18 cellular contexts compared by ENCODE assay signal in genomic region chr2:3490191-3491158, GRCh38. TPM values are rescaled to one million over a fixed set of nuclear protein-coding genes. Genes with fewer than 3 reads are reported as not detected.
DNase-seq lines count a peak whose midpoint lies in the region; ATAC-seq and TF ChIP-seq lines count a peak whose summit lies in the region.
"Had no signal": no experiment of that assay in that cellular context is flagged by ENCODE, and none has a peak within 500 bp of the region (broad histone marks: within the 10 kb centered on the region; RNA-seq: fewer than 3 reads in every experiment).

No MANE protein-coding gene starts in this region.

- H3K27ac Mint-ChIP-seq in WTC11 (peak overlapping the region; percentile 86; the same call in 1 of the 2 replicates), natural killer cell (peak overlapping the region; percentile 67 to 80), endothelial cell (ENCODE audit: unreplicated experiment) (no peak overlapping the region)
- H3K27ac Mint-ChIP-seq: stimulated activated naive CD8-positive, alpha-beta T cell treated with anti-CD3 and anti-CD28 coated beads, Interleukin-15, Interleukin-2, amounts not matched to agents 100 ng/mL and 50 ng/mL, for 24 hours had no signal

- H3K4me3 ChIP-seq in heart right ventricle, result no peak overlapping the region
- H3K4me3 ChIP-seq: left lung, SJCRH30, vagina had no signal

- intact Hi-C loops in cardiac septum (cut with DNase I), result no loop called here
- intact Hi-C loops in heart right ventricle (cut with DNase I), result no loop called here
- intact Hi-C loops in natural killer cell (cut with micrococcal nuclease), result no loop called here

- H3K9me3 Mint-ChIP-seq in WTC11 (peaks cover 5% of the 10 kb centered on the region), natural killer cell (no peaks in the 10 kb centered on the region), endothelial cell (ENCODE audit: unreplicated experiment) (no peaks in the 10 kb centered on the region)
- H3K9me3 Mint-ChIP-seq: activated naive CD4-positive, alpha-beta T cell treated with anti-CD3 and anti-CD28 coated beads, Interleukin-2, amount 50 U/mL, for 72 hours; stimulated activated naive CD8-positive, alpha-beta T cell treated with anti-CD3 and anti-CD28 coated beads, Interleukin-15, Interleukin-2, amounts not matched to agents 100 ng/mL and 50 ng/mL, for 24 hours had no signal

- H3K9me3 ChIP-seq in heart right ventricle, result peaks cover 0 to 7% (median 0%) of the 10 kb centered on the region in 11 donors
- H3K9me3 ChIP-seq: left lung, SJCRH30, vagina had no signal

- H3K36me3 Mint-ChIP-seq in WTC11 (peaks cover 11% of the 10 kb centered on the region), natural killer cell (no peaks in the 10 kb centered on the region), endothelial cell (ENCODE audit: low read depth, unreplicated experiment) (peaks cover 4% of the 10 kb centered on the region)
- H3K36me3 Mint-ChIP-seq: activated naive CD4-positive, alpha-beta T cell treated with anti-CD3 and anti-CD28 coated beads, Interleukin-2, amount 50 U/mL, for 72 hours had no signal

- POLR2A ChIA-PET in WTC11 (lab: Charles Lee), result no interaction called here

- peak; percentile 71 for DNase-seq in cardiac septum (ENCODE audit: low spot score)
- DNase-seq in heart right ventricle, result no peak
- no peak for DNase-seq in WTC11 (ENCODE audit: low spot score)
- no peak for DNase-seq in natural killer cell
- DNase-seq in activated CD8-positive, alpha-beta memory T cell treated with anti-CD3 and anti-CD28 coated beads, Interleukin-2, amount 50 U/mL, for 48 hours, result no peak
- DNase-seq in endothelial cell (ENCODE audit: low spot score), result no peak
- DNase-seq in NCI-H1694 treated with DMSO at 0.1 percent for 48 hours (lab: John Stamatoyannopoulos, UW), result no peak
- DNase-seq: HCEC 1CT, left lung, NCI-H1930, NCI-H510A treated with DMSO at 0.1 percent for 48 hours, T1000 had no signal

- peaks cover 3% of the 10 kb centered on the region; the same call in 1 of the 2 replicates for H3K27me3 Mint-ChIP-seq in WTC11 (ENCODE audit: low read depth)
- H3K27me3 Mint-ChIP-seq in natural killer cell (ENCODE audit: low read depth in 2 of 2), result no peaks in the 10 kb centered on the region
- H3K27me3 Mint-ChIP-seq in endothelial cell (ENCODE audit: unreplicated experiment), result peaks cover 8% of the 10 kb centered on the region
- H3K27me3 Mint-ChIP-seq: progenitor cell of endocrine pancreas; stimulated activated naive CD8-positive, alpha-beta T cell treated with anti-CD3 and anti-CD28 coated beads, Interleukin-15, Interleukin-2, amounts not matched to agents 100 ng/mL and 50 ng/mL, for 24 hours had no signal

- H3K4me3 Mint-ChIP-seq in WTC11 (no peak overlapping the region), natural killer cell (peak overlapping the region; percentile 78), endothelial cell (ENCODE audit: unreplicated experiment) (no peak overlapping the region)
- H3K4me3 Mint-ChIP-seq: stimulated activated naive CD8-positive, alpha-beta T cell treated with anti-CD3 and anti-CD28 coated beads, Interleukin-15, Interleukin-2, amounts not matched to agents 100 ng/mL and 50 ng/mL, for 24 hours had no signal

- no peak for TF ChIP-seq CTCF in heart right ventricle (IDR thresholded peaks at IDR 0.05)
- TF ChIP-seq CTCF in WTC11 (IDR thresholded peaks at IDR 0.05), result no peak
- TF ChIP-seq CTCF in natural killer cell (IDR thresholded peaks at IDR 0.05), result no peak
- no peak for TF ChIP-seq CTCF in endothelial cell (IDR thresholded peaks at IDR 0.05; ENCODE audit: unreplicated experiment)

- H3K27me3 ChIP-seq in heart right ventricle, result no peaks in the 10 kb centered on the region
- H3K27me3 ChIP-seq: left lung, SJCRH30, vagina had no signal

- peaks cover 0 to 27% (median 9%) of the 10 kb centered on the region in 9 donors for H3K4me1 ChIP-seq in heart right ventricle
- H3K4me1 ChIP-seq: left lung, SJCRH30, vagina had no signal

- H3K4me1 Mint-ChIP-seq in WTC11 (peaks cover 15% of the 10 kb centered on the region; the same call in 1 of the 2 replicates), natural killer cell (peaks cover 15 to 21% of the 10 kb centered on the region in 2 donors), endothelial cell (ENCODE audit: unreplicated experiment) (peaks cover 4% of the 10 kb centered on the region)

- H3K27ac ChIP-seq in heart right ventricle, result no peak overlapping the region
- H3K27ac ChIP-seq: left lung, SJCRH30, vagina had no signal

- CTCF ChIA-PET in WTC11 (lab: Charles Lee), result interaction anchor here (0.9 kb wide), 1 partner anchor 91 kb away, joined by 3 read pairs; no protein-coding TSS in a partner anchor

- WGBS in heart right ventricle, 2 donors, result 78 to 81% methylated on average over 27 of the region's 27 CpGs

- H3K36me3 ChIP-seq in heart right ventricle, result peaks cover 0 to 18% (median 6%) of the 10 kb centered on the region in 9 donors
- H3K36me3 ChIP-seq: SJCRH30 had no signal

- ATAC-seq in heart right ventricle, result no peak
- ATAC-seq in WTC11, result no peak
- ATAC-seq in natural killer cell, result peak; percentile 53 to 81 (median 63)
- ATAC-seq in HG03095 (IDR thresholded peaks at IDR 0.05; ENCODE audit: unreplicated experiment), result no peak
- ATAC-seq: activated naive CD4-positive, alpha-beta T cell treated with anti-CD3 and anti-CD28 coated beads, Interleukin-2, amount 50 U/mL, for 72 hours; left lung had no signal

TF ChIP-seq in WTC11, 78 proteins besides CTCF, POLR2A, EP300 and RAD21 (continues in another document):
- TF ChIP-seq ZMAT4 (CRISPR knock-in tag; IDR thresholded peaks at IDR 0.05), result no peak
- no peak for TF ChIP-seq AFF4 (CRISPR knock-in tag; IDR thresholded peaks at IDR 0.05; ENCODE audit: borderline replicate concordance)
- TF ChIP-seq STAT6 (CRISPR knock-in tag; conservative IDR thresholded peaks at IDR 0.05; ENCODE audit: low read depth), result no peak

RNA-seq across cellular contexts. Expression of gene ADI1, which starts 28.9 kb away (rescaled TPM):
- total RNA-seq in cardiac septum (135 TPM), heart right ventricle (100 to 1,000 TPM; 100 to 204 (median 175) TPM), WTC11 (2021) (20.1 to 21.4 TPM (median 20.1 TPM) in 3 replicates), natural killer cell (10 to 100 TPM; 15.9 to 23.0 (median 17.4) TPM), endothelial cell (ENCODE audit: unreplicated experiment) (21.6 TPM)
- polyA plus RNA-seq in heart right ventricle, result 100 to 1,000 TPM in 1 of 2 donors, 10 to 100 TPM in 1; 49.2 to 126 TPM

Comparison
In these comparisons a context has a peak if more than half of its experiments do, and no peak if none do; other contexts are left out.
1. ATAC-seq: peak in natural killer cell (3 of 3); none in heart right ventricle (0 of 8), WTC11 (single experiment) and HG03095 (single experiment).